21 cellular contexts compared by ENCODE assay signal in genomic region chr4:5954056-5954760, GRCh38.
"Had no signal": no experiment of that assay in that cellular context is flagged by ENCODE, and none has a peak within 500 bp of the region (broad histone marks: within the 10 kb centered on the region; RNA-seq: fewer than 3 reads in every experiment).

No MANE protein-coding gene starts in this region.

- H3K36me3 Mint-ChIP-seq: naive B cell, type B pancreatic cell had no signal

- H3K4me3 Mint-ChIP-seq: activated naive CD4-positive, alpha-beta T cell treated with anti-CD3 and anti-CD28 coated beads for 36 hours; activated naive CD8-positive, alpha-beta T cell treated with anti-CD3 and anti-CD28 coated beads, Interleukin-2, amount 50 U/mL, for 24 hours; dendritic cell treated with granulocyte-macrophage colony-stimulating factor and Interleukin-4, amounts not matched to agents 40 ng/mL and 50 ng/mL, for 4 days; naive B cell; stimulated activated naive CD8-positive, alpha-beta T cell treated with anti-CD3 and anti-CD28 coated beads, Interleukin-15, amount 100 ng/mL, for 72 hours; type B pancreatic cell had no signal

- H3K27ac ChIP-seq: ascending aorta, breast epithelium, gastrocnemius medialis, heart right ventricle, neutrophil, VCaP had no signal

- H3K9me3 ChIP-seq: ascending aorta, breast epithelium, gastrocnemius medialis, heart right ventricle, neutrophil had no signal

- ATAC-seq: activated naive CD8-positive, alpha-beta T cell treated with anti-CD3 and anti-CD28 coated beads, Interleukin-2, amount 50 U/mL, for 24 hours; gastrocnemius medialis; heart right ventricle; left cardiac atrium; right cardiac atrium; stimulated activated naive CD8-positive, alpha-beta T cell treated with anti-CD3 and anti-CD28 coated beads, Interleukin-15, amount 100 ng/mL, for 72 hours had no signal

- H3K4me1 ChIP-seq: ascending aorta, breast epithelium, gastrocnemius medialis had no signal

- H3K27ac Mint-ChIP-seq: activated naive CD4-positive, alpha-beta T cell treated with anti-CD3 and anti-CD28 coated beads for 36 hours; activated naive CD8-positive, alpha-beta T cell treated with anti-CD3 and anti-CD28 coated beads, Interleukin-2, amount 50 U/mL, for 24 hours; dendritic cell treated with granulocyte-macrophage colony-stimulating factor and Interleukin-4, amounts not matched to agents 40 ng/mL and 50 ng/mL, for 4 days; naive B cell; stimulated activated naive CD8-positive, alpha-beta T cell treated with anti-CD3 and anti-CD28 coated beads, Interleukin-15, amount 100 ng/mL, for 72 hours; type B pancreatic cell had no signal

- H3K36me3 ChIP-seq: ascending aorta, breast epithelium, gastrocnemius medialis, heart right ventricle, neutrophil had no signal

- H3K27me3 ChIP-seq: ascending aorta had no signal

- H3K9me3 Mint-ChIP-seq: activated naive CD4-positive, alpha-beta T cell treated with anti-CD3 and anti-CD28 coated beads for 36 hours; activated naive CD8-positive, alpha-beta T cell treated with anti-CD3 and anti-CD28 coated beads, Interleukin-2, amount 50 U/mL, for 24 hours; dendritic cell treated with granulocyte-macrophage colony-stimulating factor and Interleukin-4, amounts not matched to agents 40 ng/mL and 50 ng/mL, for 4 days; type B pancreatic cell had no signal

- H3K4me1 Mint-ChIP-seq: activated naive CD8-positive, alpha-beta T cell treated with anti-CD3 and anti-CD28 coated beads, Interleukin-2, amount 50 U/mL, for 24 hours had no signal

- DNase-seq: activated CD4-positive, alpha-beta T cell treated with anti-CD3 and anti-CD28 coated beads for 1 hour; activated CD4-positive, alpha-beta T cell treated with anti-CD3 and anti-CD28 coated beads, Interleukin-2, amount 50 U/mL, for 4 hours; activated naive CD4-positive, alpha-beta T cell treated with anti-CD3 and anti-CD28 coated beads for 36 hours; activated naive CD8-positive, alpha-beta T cell treated with anti-CD3 and anti-CD28 coated beads, Interleukin-2, amount 50 U/mL, for 24 hours; activated T-cell treated with anti-CD3 and anti-CD28 coated beads for 4 hours; cerebellar nuclear complex; erythroblast; gastrocnemius medialis; heart right ventricle; left cardiac atrium; naive B cell; right cardiac atrium; stimulated activated CD4-positive, alpha-beta T cell treated with anti-CD3 and anti-CD28 coated beads, Interleukin-1b, Interleukin-23, amount 100 ng/mL, for 48 hours; stimulated activated naive CD8-positive, alpha-beta T cell treated with anti-CD3 and anti-CD28 coated beads, Interleukin-15, amount 100 ng/mL, for 72 hours had no signal

- H3K4me3 ChIP-seq: ascending aorta, breast epithelium, gastrocnemius medialis, heart right ventricle, lung had no signal
